ENCODE assay signal across 1 cellular context in genomic region chr5:68215888-68216736, GRCh38.
TF ChIP-seq lines count a peak whose summit lies in the region.

No MANE protein-coding gene starts in this region.

TF ChIP-seq in HEK293, 187 proteins besides CTCF, POLR2A, EP300 and RAD21 (continued from another document and continues in another):
- TF ChIP-seq, protein P1, sequence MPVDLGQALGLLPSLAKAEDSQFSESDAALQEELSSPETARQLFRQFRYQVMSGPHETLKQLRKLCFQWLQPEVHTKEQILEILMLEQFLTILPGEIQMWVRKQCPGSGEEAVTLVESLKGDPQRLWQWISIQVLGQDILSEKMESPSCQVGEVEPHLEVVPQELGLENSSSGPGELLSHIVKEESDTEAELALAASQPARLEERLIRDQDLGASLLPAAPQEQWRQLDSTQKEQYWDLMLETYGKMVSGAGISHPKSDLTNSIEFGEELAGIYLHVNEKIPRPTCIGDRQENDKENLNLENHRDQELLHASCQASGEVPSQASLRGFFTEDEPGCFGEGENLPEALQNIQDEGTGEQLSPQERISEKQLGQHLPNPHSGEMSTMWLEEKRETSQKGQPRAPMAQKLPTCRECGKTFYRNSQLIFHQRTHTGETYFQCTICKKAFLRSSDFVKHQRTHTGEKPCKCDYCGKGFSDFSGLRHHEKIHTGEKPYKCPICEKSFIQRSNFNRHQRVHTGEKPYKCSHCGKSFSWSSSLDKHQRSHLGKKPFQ (tag by site-specific recombination; IDR thresholded peaks at IDR 0.05), result no peak
- no peak for TF ChIP-seq HOXC10 (CRISPR knock-in tag; IDR thresholded peaks at IDR 0.05)
- TF ChIP-seq KLF9 (tag by site-specific recombination; IDR thresholded peaks at IDR 0.05; ENCODE audit: low read depth), result no peak; the same call in 1 of the 2 replicates
- TF ChIP-seq ZNF645 (tag by site-specific recombination; IDR thresholded peaks at IDR 0.05), result no peak
- no peak for TF ChIP-seq ZNF302 (tag by site-specific recombination; IDR thresholded peaks at IDR 0.05; ENCODE audit: low read depth)
- 0 out of 2 replicates have a peak, but pooled peaks have one; percentile 20 for TF ChIP-seq ZIC2 (tag by site-specific recombination; IDR thresholded peaks at IDR 0.05)
- no peak for TF ChIP-seq ZBTB21 (tag by site-specific recombination; IDR thresholded peaks at IDR 0.05)
- TF ChIP-seq, protein P2, sequence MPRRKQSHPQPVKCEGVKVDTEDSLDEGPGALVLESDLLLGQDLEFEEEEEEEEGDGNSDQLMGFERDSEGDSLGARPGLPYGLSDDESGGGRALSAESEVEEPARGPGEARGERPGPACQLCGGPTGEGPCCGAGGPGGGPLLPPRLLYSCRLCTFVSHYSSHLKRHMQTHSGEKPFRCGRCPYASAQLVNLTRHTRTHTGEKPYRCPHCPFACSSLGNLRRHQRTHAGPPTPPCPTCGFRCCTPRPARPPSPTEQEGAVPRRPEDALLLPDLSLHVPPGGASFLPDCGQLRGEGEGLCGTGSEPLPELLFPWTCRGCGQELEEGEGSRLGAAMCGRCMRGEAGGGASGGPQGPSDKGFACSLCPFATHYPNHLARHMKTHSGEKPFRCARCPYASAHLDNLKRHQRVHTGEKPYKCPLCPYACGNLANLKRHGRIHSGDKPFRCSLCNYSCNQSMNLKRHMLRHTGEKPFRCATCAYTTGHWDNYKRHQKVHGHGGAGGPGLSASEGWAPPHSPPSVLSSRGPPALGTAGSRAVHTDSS (tag by site-specific recombination; IDR thresholded peaks at IDR 0.05), result no peak; the same call in 1 of the 2 replicates
- TF ChIP-seq ZNF560 (tag by site-specific recombination; IDR thresholded peaks at IDR 0.05; ENCODE audit: borderline replicate concordance), result no peak
- peak; percentile 94 for TF ChIP-seq ZBTB26 (tag by site-specific recombination; optimal IDR thresholded peaks at IDR 0.05)
- TF ChIP-seq RBAK (tag by site-specific recombination; IDR thresholded peaks at IDR 0.05), result no peak
- TF ChIP-seq ZNF211 (tag by site-specific recombination; IDR thresholded peaks at IDR 0.05; ENCODE audit: low read depth), result no peak
- TF ChIP-seq REST (tag by site-specific recombination; IDR thresholded peaks at IDR 0.05), result no peak; the same call in 1 of the 2 replicates
- TF ChIP-seq REPIN1 (tag by site-specific recombination; IDR thresholded peaks at IDR 0.05; ENCODE audit: low read depth), result no peak
- TF ChIP-seq ZFP37 (tag by site-specific recombination; IDR thresholded peaks at IDR 0.05), result peak; percentile 88
- TF ChIP-seq ZNF548 (tag by site-specific recombination; IDR thresholded peaks at IDR 0.05), result no peak
- TF ChIP-seq, protein P3, sequence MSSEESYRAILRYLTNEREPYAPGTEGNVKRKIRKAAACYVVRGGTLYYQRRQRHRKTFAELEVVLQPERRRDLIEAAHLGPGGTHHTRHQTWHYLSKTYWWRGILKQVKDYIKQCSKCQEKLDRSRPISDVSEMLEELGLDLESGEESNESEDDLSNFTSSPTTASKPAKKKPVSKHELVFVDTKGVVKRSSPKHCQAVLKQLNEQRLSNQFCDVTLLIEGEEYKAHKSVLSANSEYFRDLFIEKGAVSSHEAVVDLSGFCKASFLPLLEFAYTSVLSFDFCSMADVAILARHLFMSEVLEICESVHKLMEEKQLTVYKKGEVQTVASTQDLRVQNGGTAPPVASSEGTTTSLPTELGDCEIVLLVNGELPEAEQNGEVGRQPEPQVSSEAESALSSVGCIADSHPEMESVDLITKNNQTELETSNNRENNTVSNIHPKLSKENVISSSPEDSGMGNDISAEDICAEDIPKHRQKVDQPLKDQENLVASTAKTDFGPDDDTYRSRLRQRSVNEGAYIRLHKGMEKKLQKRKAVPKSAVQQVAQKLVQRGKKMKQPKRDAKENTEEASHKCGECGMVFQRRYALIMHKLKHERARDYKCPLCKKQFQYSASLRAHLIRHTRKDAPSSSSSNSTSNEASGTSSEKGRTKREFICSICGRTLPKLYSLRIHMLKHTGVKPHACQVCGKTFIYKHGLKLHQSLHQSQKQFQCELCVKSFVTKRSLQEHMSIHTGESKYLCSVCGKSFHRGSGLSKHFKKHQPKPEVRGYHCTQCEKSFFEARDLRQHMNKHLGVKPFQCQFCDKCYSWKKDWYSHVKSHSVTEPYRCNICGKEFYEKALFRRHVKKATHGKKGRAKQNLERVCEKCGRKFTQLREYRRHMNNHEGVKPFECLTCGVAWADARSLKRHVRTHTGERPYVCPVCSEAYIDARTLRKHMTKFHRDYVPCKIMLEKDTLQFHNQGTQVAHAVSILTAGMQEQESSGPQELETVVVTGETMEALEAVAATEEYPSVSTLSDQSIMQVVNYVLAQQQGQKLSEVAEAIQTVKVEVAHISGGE (tag by site-specific recombination; conservative IDR thresholded peaks at IDR 0.05; ENCODE audit: low read depth), result peak; percentile 81
- TF ChIP-seq ZNF785 (tag by site-specific recombination; IDR thresholded peaks at IDR 0.05), result peak; percentile 4; the same call in 1 of the 2 replicates
- no peak for TF ChIP-seq KLF7 (tag by site-specific recombination; IDR thresholded peaks at IDR 0.05; ENCODE audit: borderline replicate concordance)
- TF ChIP-seq BCL11B (tag by site-specific recombination; IDR thresholded peaks at IDR 0.05; ENCODE audit: low read depth), result no peak
- no peak for TF ChIP-seq MYNN (tag by site-specific recombination; IDR thresholded peaks at IDR 0.05; ENCODE audit: borderline replicate concordance)
- no peak for TF ChIP-seq ZNF221 (tag by site-specific recombination; IDR thresholded peaks at IDR 0.05; ENCODE audit: borderline replicate concordance)
- TF ChIP-seq ZNF362 (tag by site-specific recombination; IDR thresholded peaks at IDR 0.05), result no peak
- TF ChIP-seq, protein P4, sequence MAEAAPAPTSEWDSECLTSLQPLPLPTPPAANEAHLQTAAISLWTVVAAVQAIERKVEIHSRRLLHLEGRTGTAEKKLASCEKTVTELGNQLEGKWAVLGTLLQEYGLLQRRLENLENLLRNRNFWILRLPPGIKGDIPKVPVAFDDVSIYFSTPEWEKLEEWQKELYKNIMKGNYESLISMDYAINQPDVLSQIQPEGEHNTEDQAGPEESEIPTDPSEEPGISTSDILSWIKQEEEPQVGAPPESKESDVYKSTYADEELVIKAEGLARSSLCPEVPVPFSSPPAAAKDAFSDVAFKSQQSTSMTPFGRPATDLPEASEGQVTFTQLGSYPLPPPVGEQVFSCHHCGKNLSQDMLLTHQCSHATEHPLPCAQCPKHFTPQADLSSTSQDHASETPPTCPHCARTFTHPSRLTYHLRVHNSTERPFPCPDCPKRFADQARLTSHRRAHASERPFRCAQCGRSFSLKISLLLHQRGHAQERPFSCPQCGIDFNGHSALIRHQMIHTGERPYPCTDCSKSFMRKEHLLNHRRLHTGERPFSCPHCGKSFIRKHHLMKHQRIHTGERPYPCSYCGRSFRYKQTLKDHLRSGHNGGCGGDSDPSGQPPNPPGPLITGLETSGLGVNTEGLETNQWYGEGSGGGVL (tag by site-specific recombination; IDR thresholded peaks at IDR 0.05), result peak; percentile 83
- TF ChIP-seq ZNF514 (tag by site-specific recombination; IDR thresholded peaks at IDR 0.05), result no peak
- TF ChIP-seq SCRT1 (tag by site-specific recombination; IDR thresholded peaks at IDR 0.05; ENCODE audit: borderline replicate concordance), result no peak
- no peak for TF ChIP-seq ZNF704 (tag by site-specific recombination; IDR thresholded peaks at IDR 0.05)
- TF ChIP-seq ZNF26 (tag by site-specific recombination; IDR thresholded peaks at IDR 0.05), result no peak
- TF ChIP-seq ZFHX2 (tag by site-specific recombination; conservative IDR thresholded peaks at IDR 0.05), result 0 out of 2 replicates have a peak, but pooled peaks have one; percentile 23
- TF ChIP-seq ZSCAN23 (tag by site-specific recombination; IDR thresholded peaks at IDR 0.05), result 0 out of 2 replicates have a peak, but pooled peaks have one; percentile 8
- 0 out of 2 replicates have a peak, but pooled peaks have one; percentile 3 for TF ChIP-seq ZNF585B (tag by site-specific recombination; IDR thresholded peaks at IDR 0.05)
- no peak for TF ChIP-seq ZNF366 (tag by site-specific recombination; conservative IDR thresholded peaks at IDR 0.05)
- TF ChIP-seq, protein P5, sequence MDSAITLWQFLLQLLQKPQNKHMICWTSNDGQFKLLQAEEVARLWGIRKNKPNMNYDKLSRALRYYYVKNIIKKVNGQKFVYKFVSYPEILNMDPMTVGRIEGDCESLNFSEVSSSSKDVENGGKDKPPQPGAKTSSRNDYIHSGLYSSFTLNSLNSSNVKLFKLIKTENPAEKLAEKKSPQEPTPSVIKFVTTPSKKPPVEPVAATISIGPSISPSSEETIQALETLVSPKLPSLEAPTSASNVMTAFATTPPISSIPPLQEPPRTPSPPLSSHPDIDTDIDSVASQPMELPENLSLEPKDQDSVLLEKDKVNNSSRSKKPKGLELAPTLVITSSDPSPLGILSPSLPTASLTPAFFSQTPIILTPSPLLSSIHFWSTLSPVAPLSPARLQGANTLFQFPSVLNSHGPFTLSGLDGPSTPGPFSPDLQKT (IDR thresholded peaks at IDR 0.05; ENCODE audit: borderline replicate concordance, low read depth, low read length), result no peak
- no peak; the same call in 1 of the 2 replicates for TF ChIP-seq MEIS1 (CRISPR knock-in tag; IDR thresholded peaks at IDR 0.05; ENCODE audit: borderline replicate concordance)
- TF ChIP-seq SCRT2 (tag by site-specific recombination; IDR thresholded peaks at IDR 0.05), result no peak
- TF ChIP-seq ZNF707 (tag by site-specific recombination; IDR thresholded peaks at IDR 0.05), result no peak
- TF ChIP-seq ZNF610 (tag by site-specific recombination; IDR thresholded peaks at IDR 0.05; ENCODE audit: borderline replicate concordance), result peak; percentile 56; the same call in 1 of the 2 replicates
- peak; percentile 11 for TF ChIP-seq ZSCAN30 (tag by site-specific recombination; IDR thresholded peaks at IDR 0.05)
- TF ChIP-seq ZNF501 (tag by site-specific recombination; IDR thresholded peaks at IDR 0.05), result no peak; the same call in 1 of the 2 replicates
- TF ChIP-seq ZNF433 (tag by site-specific recombination; IDR thresholded peaks at IDR 0.05; ENCODE audit: low read depth), result no peak
- TF ChIP-seq ZNF169 (tag by site-specific recombination; IDR thresholded peaks at IDR 0.05), result no peak
